Comparison of ENCODE assay signal across 8 cellular contexts in the genomic region with DNA sequence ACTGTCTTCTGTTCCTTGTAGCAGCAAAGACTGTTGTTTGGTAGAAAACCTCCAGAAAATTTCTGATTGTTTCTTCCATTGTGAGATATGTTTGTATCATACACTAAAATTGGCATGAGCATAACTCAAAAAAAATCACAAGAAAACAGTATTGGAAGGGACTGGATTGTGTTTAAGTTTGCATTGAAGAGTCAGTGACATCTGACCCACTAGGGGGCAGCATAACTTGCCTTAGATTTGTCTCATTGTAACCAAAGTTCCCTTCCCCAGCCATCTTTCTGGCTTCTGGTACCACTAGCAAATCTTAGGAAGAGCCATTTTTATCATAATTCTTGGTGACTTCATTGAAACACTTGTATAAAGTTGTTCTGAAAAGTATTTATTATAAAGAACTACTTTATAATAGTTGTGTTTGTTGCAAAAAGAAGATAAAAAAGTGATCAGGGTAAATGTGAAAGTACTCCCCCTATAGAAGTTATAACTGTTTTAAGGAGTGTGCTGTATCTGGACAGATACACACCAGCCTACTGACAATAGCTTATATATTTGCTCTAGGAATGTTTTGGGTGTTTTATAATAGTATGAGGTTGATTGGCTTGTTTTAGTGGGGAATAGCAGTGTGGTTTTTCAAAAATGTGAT. TPM values are rescaled to one million over a fixed set of nuclear protein-coding genes. Genes with fewer than 3 reads are reported as not detected.
A peak's percentile ranks its signal among the peaks of the same experiment; 100 is the strongest.
DNase-seq lines count a peak whose midpoint lies in the region; ATAC-seq and TF ChIP-seq lines count a peak whose summit lies in the region.

No MANE protein-coding gene starts in this region.

- H3K4me1 ChIP-seq in esophagus squamous epithelium (peaks cover 0 to 11% (median 0%) of the 10 kb centered on the region in 3 donors), neural progenitor cell (no peaks in the 10 kb centered on the region), aorta (ENCODE audit: control insufficient read depth in 1 of 2, insufficient read depth in 2 of 2, low read length in 2 of 2) (peaks cover 0 to 2% of the 10 kb centered on the region in 2 donors)

- H3K4me3 ChIP-seq in esophagus squamous epithelium = no peak overlapping the region
- no peak overlapping the region for H3K4me3 ChIP-seq in neural progenitor cell
- no peak overlapping the region for H3K4me3 ChIP-seq in aorta (ENCODE audit: low read length in 2 of 2)

- H2AFZ ChIP-seq in neural progenitor cell (replicated peaks) = no peak overlapping the region

- H3F3A ChIP-seq in neural progenitor cell (ENCODE audit: low read depth) = peaks cover 30% of the 10 kb centered on the region

- no peak overlapping the region for H3K27ac Mint-ChIP-seq in activated CD8-positive, alpha-beta T cell treated with anti-CD3 and anti-CD28 coated beads, Interleukin-2, amount 10 ng/mL, durations not matched to agents 7 days and 5 days
- no peak overlapping the region for H3K27ac Mint-ChIP-seq in neural progenitor cell

- peak; percentile 76 for DNase-seq in SIG-M5 treated with dmso at 0.1 percent for 504 hours (lab: John Stamatoyannopoulos, UW; ENCODE audit: unreplicated experiment)
- DNase-seq in SIG-M5 (lab: John Stamatoyannopoulos, UW) = no peak
- DNase-seq in NCI-H526 treated with DMSO at 0.1 percent for 48 hours (lab: John Stamatoyannopoulos, UW) = peak; percentile 27
- DNase-seq in activated CD8-positive, alpha-beta T cell treated with anti-CD3 and anti-CD28 coated beads, Interleukin-2, amount 10 ng/mL, durations not matched to agents 7 days and 5 days = peak; percentile 83
- no peak for DNase-seq in esophagus squamous epithelium (lab: John Stamatoyannopoulos, UW)
- peak; percentile 76 for DNase-seq in neural progenitor cell (ENCODE audit: low spot score)
- no peak for DNase-seq in aorta

- intact Hi-C loops in esophagus squamous epithelium (cut with DNase I) = no loop called here
- intact Hi-C loops in aorta (cut with DNase I) = no loop called here

- H3K79me2 ChIP-seq in neural progenitor cell (ENCODE audit: low read depth) = peaks cover 61% of the 10 kb centered on the region

- H3K4me3 Mint-ChIP-seq in activated CD8-positive, alpha-beta T cell treated with anti-CD3 and anti-CD28 coated beads, Interleukin-2, amount 10 ng/mL, durations not matched to agents 7 days and 5 days = no peak overlapping the region
- no peak overlapping the region for H3K4me3 Mint-ChIP-seq in neural progenitor cell

- CTCF ChIA-PET in activated CD8-positive, alpha-beta T cell treated with anti-CD3 and anti-CD28 coated beads, Interleukin-2, amount 10 ng/mL, durations not matched to agents 7 days and 5 days (lab: Charles Lee) = interaction anchor here (0.9 to 1.9 kb wide), 5 partner anchors 13 to 70 kb away, joined by 3 to 21 read pairs (median 3); partner anchors contain the start of gene CASS4

- no peaks in the 10 kb centered on the region for H3K9me3 Mint-ChIP-seq in activated CD8-positive, alpha-beta T cell treated with anti-CD3 and anti-CD28 coated beads, Interleukin-2, amount 10 ng/mL, durations not matched to agents 7 days and 5 days (ENCODE audit: insufficient read depth)
- no peaks in the 10 kb centered on the region for H3K9me3 Mint-ChIP-seq in neural progenitor cell

- POLR2A ChIA-PET in activated CD8-positive, alpha-beta T cell treated with anti-CD3 and anti-CD28 coated beads, Interleukin-2, amount 10 ng/mL, durations not matched to agents 7 days and 5 days (lab: Charles Lee) = interaction anchor here (1.1 kb wide), 1 partner anchor 12 kb away, joined by 3 read pairs; the partner anchor contains the start of gene CASS4

- peaks cover 77% of the 10 kb centered on the region for H3K36me3 Mint-ChIP-seq in activated CD8-positive, alpha-beta T cell treated with anti-CD3 and anti-CD28 coated beads, Interleukin-2, amount 10 ng/mL, durations not matched to agents 7 days and 5 days (ENCODE audit: low read depth)
- H3K36me3 Mint-ChIP-seq in neural progenitor cell = peaks cover 31% of the 10 kb centered on the region

- H3K9ac ChIP-seq in neural progenitor cell = no peak overlapping the region

- H3K27me3 ChIP-seq in esophagus squamous epithelium = no peaks in the 10 kb centered on the region
- no peaks in the 10 kb centered on the region for H3K27me3 ChIP-seq in neural progenitor cell
- H3K27me3 ChIP-seq in aorta (ENCODE audit: control insufficient read depth in 1 of 2, insufficient read depth in 2 of 2, low read length in 1 of 2) = no peaks in the 10 kb centered on the region

- no peaks in the 10 kb centered on the region for H3K27me3 Mint-ChIP-seq in activated CD8-positive, alpha-beta T cell treated with anti-CD3 and anti-CD28 coated beads, Interleukin-2, amount 10 ng/mL, durations not matched to agents 7 days and 5 days (ENCODE audit: low read depth)
- no peaks in the 10 kb centered on the region for H3K27me3 Mint-ChIP-seq in neural progenitor cell (ENCODE audit: insufficient read depth, low read depth)

- TF ChIP-seq CTCF in esophagus squamous epithelium (IDR thresholded peaks at IDR 0.05) (peak; percentile 62 to 82 (median 74)), neural progenitor cell (IDR thresholded peaks at IDR 0.05) (peak; percentile 94)

- H3K36me3 ChIP-seq in esophagus squamous epithelium (peaks cover 12 to 98% (median 45%) of the 10 kb centered on the region in 3 donors), neural progenitor cell (peaks cover 60% of the 10 kb centered on the region), aorta (ENCODE audit: control insufficient read depth in 1 of 2, insufficient read depth in 2 of 2, low read length in 1 of 2) (peaks cover 12% of the 10 kb centered on the region in 2 donors)

- no peak overlapping the region for H3K4me2 ChIP-seq in neural progenitor cell

- H4K20me1 ChIP-seq in neural progenitor cell (ENCODE audit: low read depth) = peaks cover 33% of the 10 kb centered on the region

- H3K27ac ChIP-seq in esophagus squamous epithelium (no peak overlapping the region), neural progenitor cell (no peak overlapping the region), aorta (ENCODE audit: low read depth in 1 of 2, low read length in 2 of 2) (no peak overlapping the region)

- no peaks in the 10 kb centered on the region for H3K9me3 ChIP-seq in esophagus squamous epithelium
- no peaks in the 10 kb centered on the region for H3K9me3 ChIP-seq in neural progenitor cell (ENCODE audit: low read depth)
- no peaks in the 10 kb centered on the region for H3K9me3 ChIP-seq in aorta (ENCODE audit: control insufficient read depth, low read length)

- ATAC-seq in HG03064 (IDR thresholded peaks at IDR 0.05; ENCODE audit: low read depth, unreplicated experiment) = peak; percentile 63
- peak; percentile 87 for ATAC-seq in activated CD8-positive, alpha-beta T cell treated with anti-CD3 and anti-CD28 coated beads, Interleukin-2, amount 10 ng/mL, durations not matched to agents 7 days and 5 days
- no peak for ATAC-seq in aorta (ENCODE audit: low FRiP score)

- TF ChIP-seq POLR2A in esophagus squamous epithelium (IDR thresholded peaks at IDR 0.05) = no peak

- H3K4me1 Mint-ChIP-seq in activated CD8-positive, alpha-beta T cell treated with anti-CD3 and anti-CD28 coated beads, Interleukin-2, amount 10 ng/mL, durations not matched to agents 7 days and 5 days (ENCODE audit: low read depth) = peaks cover 41% of the 10 kb centered on the region
- H3K4me1 Mint-ChIP-seq in neural progenitor cell = peaks cover 3% of the 10 kb centered on the region

RNA-seq across cellular contexts. Expression of gene CSTF1, which starts 7.7 kb away (rescaled TPM):
- total RNA-seq in activated CD8-positive, alpha-beta T cell treated with anti-CD3 and anti-CD28 coated beads, Interleukin-2, amount 10 ng/mL, durations not matched to agents 7 days and 5 days = 10 to 100 TPM; 60.5 to 66.3 TPM
- 10 to 100 TPM; 13.2 to 33.5 (median 24.1) TPM for total RNA-seq in esophagus squamous epithelium
- 72.7 and 87.2 TPM in 2 replicates for total RNA-seq in neural progenitor cell (ENCODE audit: low replicate concordance)
- 10 to 100 TPM; 16.8 to 21.7 TPM for total RNA-seq in aorta
- polyA plus RNA-seq in aorta = 10 to 100 TPM in 1 of 2 donors, 1 to 10 TPM in 1; 6.5 to 11.1 TPM

RNA-seq across cellular contexts. Expression of gene AURKA, which starts 8.1 kb away (rescaled TPM):
- 10 to 100 TPM; 92.7 to 94.2 TPM for total RNA-seq in activated CD8-positive, alpha-beta T cell treated with anti-CD3 and anti-CD28 coated beads, Interleukin-2, amount 10 ng/mL, durations not matched to agents 7 days and 5 days
- 10 to 100 TPM in 2 of 4 donors, 1 to 10 TPM in 2; 2.9 to 25.8 (median 12.3) TPM for total RNA-seq in esophagus squamous epithelium
- 144 and 186 TPM in 2 replicates for total RNA-seq in neural progenitor cell (ENCODE audit: low replicate concordance)
- 1 to 10 TPM in 1 of 2 donors, under 1 TPM in 1; 0.26 to 2.1 TPM for total RNA-seq in aorta
- under 1 TPM; 0.75 to 0.77 TPM for polyA plus RNA-seq in aorta

RNA-seq across cellular contexts. Expression of gene CASS4, which starts 11.9 kb away (rescaled TPM):
- total RNA-seq in activated CD8-positive, alpha-beta T cell treated with anti-CD3 and anti-CD28 coated beads, Interleukin-2, amount 10 ng/mL, durations not matched to agents 7 days and 5 days = 10 to 100 TPM; 17.8 to 18.8 TPM
- total RNA-seq in esophagus squamous epithelium = 1 to 10 TPM in 1 of 4 donors, under 1 TPM in 3; 0.22 to 1.3 (median 0.63) TPM
- total RNA-seq in neural progenitor cell (ENCODE audit: low replicate concordance) = 0.09 TPM in 1 of 2 replicates, not detected in the other
- total RNA-seq in aorta = 1 to 10 TPM; 2.4 to 3.4 TPM
- polyA plus RNA-seq in aorta = 1 to 10 TPM in 1 of 2 donors, under 1 TPM in 1; 0.20 to 1.3 TPM

RNA-seq across cellular contexts. Expression of gene FAM210B, which starts 41.3 kb away (rescaled TPM):
- 1 to 10 TPM; 5.2 to 5.4 TPM for total RNA-seq in activated CD8-positive, alpha-beta T cell treated with anti-CD3 and anti-CD28 coated beads, Interleukin-2, amount 10 ng/mL, durations not matched to agents 7 days and 5 days
- total RNA-seq in esophagus squamous epithelium = 10 to 100 TPM; 14.0 to 46.2 (median 29.1) TPM
- 19.3 and 26.7 TPM in 2 replicates for total RNA-seq in neural progenitor cell (ENCODE audit: low replicate concordance)
- 10 to 100 TPM; 35.0 to 42.0 TPM for total RNA-seq in aorta
- polyA plus RNA-seq in aorta = 10 to 100 TPM; 36.9 to 54.5 TPM

Comparison
In these comparisons a context has a peak if more than half of its experiments do, and no peak if none do; other contexts are left out.
1. DNase-seq: peak in SIG-M5 treated with dmso at 0.1 percent for 504 hours (single experiment), NCI-H526 treated with DMSO at 0.1 percent for 48 hours (single experiment), activated CD8-positive, alpha-beta T cell treated with anti-CD3 and anti-CD28 coated beads, Interleukin-2, amount 10 ng/mL, durations not matched to agents 7 days and 5 days (single experiment) and neural progenitor cell (single experiment); none in SIG-M5 (single experiment), esophagus squamous epithelium (single experiment) and aorta (0 of 2).
2. RNA of gene CASS4, which starts 11.9 kb away (total RNA-seq): 17.8 to 18.8 TPM in activated CD8-positive, alpha-beta T cell treated with anti-CD3 and anti-CD28 coated beads, Interleukin-2, amount 10 ng/mL, durations not matched to agents 7 days and 5 days; 2.4 to 3.4 TPM in aorta, 0.22 to 1.3 TPM in esophagus squamous epithelium and 0.09 TPM in neural progenitor cell; every median in the first group is over 4 times any median in the second.